1 cellular context compared by ENCODE assay signal in genomic region chr6:26103770-26104456, GRCh38.
TF ChIP-seq lines count a peak whose summit lies in the region.

No MANE protein-coding gene starts in this region.

TF ChIP-seq in GM12878, 131 proteins besides CTCF, POLR2A, EP300 and RAD21 (continued from another document):
- TF ChIP-seq SKIL (IDR thresholded peaks at IDR 0.05; ENCODE audit: low read depth, poor library complexity, severe bottlenecking) (peak; percentile 65), DPF2 (IDR thresholded peaks at IDR 0.05) (peak; percentile 65; the same call in 1 of the 2 replicates), KLF5 (IDR thresholded peaks at IDR 0.05; ENCODE audit: partially characterized antibody) (peak; percentile 79), POLR2AphosphoS5 (IDR thresholded peaks at IDR 0.05; ENCODE audit: low read length) (peak; percentile 99), ZZZ3 (IDR thresholded peaks at IDR 0.05; ENCODE audit: control insufficient read depth, insufficient read length, low read depth) (no peak), SMARCA5 (IDR thresholded peaks at IDR 0.05) (0 out of 2 replicates have a peak, but pooled peaks have one; percentile 64)
